Comparison of ENCODE assay signal across 13 cellular contexts in the genomic region with DNA sequence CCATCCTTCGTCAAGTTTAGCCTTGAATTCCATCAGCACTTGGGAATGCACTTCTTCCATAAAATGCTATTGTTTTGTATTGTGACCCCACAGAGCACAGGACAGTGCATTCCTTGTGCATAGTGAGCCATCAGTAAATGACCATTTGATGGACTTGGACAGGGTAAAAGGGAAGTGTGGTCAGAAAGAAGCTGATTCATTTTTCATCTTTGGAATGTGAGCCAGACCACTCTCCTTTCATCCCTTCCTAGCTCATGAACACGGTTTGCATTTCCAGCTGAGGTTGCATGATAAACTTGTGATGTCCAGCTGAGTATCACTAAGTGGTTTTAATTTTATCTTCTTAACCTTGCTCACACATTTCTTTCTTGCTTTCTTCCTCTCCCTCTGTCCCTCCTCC.
DNase-seq lines count a peak whose midpoint lies in the region; FAIRE-seq and TF ChIP-seq lines count a peak whose summit lies in the region.
"Had no signal": no experiment of that assay in that cellular context is flagged by ENCODE, and none has a peak within 500 bp of the region (broad histone marks: within the 10 kb centered on the region; RNA-seq: fewer than 3 reads in every experiment).

No MANE protein-coding gene starts in this region.

- peak; percentile 97 for FAIRE-seq in H54 (lab: Jason Lieb, UNC)

- H3K27me3 ChIP-seq in SJCRH30: no peaks in the 10 kb centered on the region
- no peaks in the 10 kb centered on the region for H3K27me3 ChIP-seq in smooth muscle cell (ENCODE audit: low read depth)

- H3K79me2 ChIP-seq in smooth muscle cell (ENCODE audit: low read depth): no peaks in the 10 kb centered on the region

- H3K9me3 ChIP-seq in SJCRH30 (replicated peaks): no peaks in the 10 kb centered on the region; the same call in 1 of the 2 replicates
- no peaks in the 10 kb centered on the region for H3K9me3 ChIP-seq in smooth muscle cell (replicated peaks; ENCODE audit: low read depth)
- H3K9me3 ChIP-seq: lower lobe of right lung had no signal

- H3K4me2 ChIP-seq in smooth muscle cell: no peak overlapping the region

- H3K4me1 Mint-ChIP-seq in activated CD4-positive, alpha-beta memory T cell treated with anti-CD3 and anti-CD28 coated beads, Interleukin-2, amount 10 ng/mL, durations not matched to agents 7 days and 5 days: no peaks in the 10 kb centered on the region
- H3K4me1 Mint-ChIP-seq in progenitor cell of endocrine pancreas (ENCODE audit: low read depth): no peaks in the 10 kb centered on the region
- H3K4me1 Mint-ChIP-seq: activated naive CD4-positive, alpha-beta T cell treated with anti-CD3 and anti-CD28 coated beads, Interleukin-2, amount 10 ng/mL, durations not matched to agents 7 days and 5 days had no signal

- H3K27ac Mint-ChIP-seq in activated CD4-positive, alpha-beta memory T cell treated with anti-CD3 and anti-CD28 coated beads, Interleukin-2, amount 10 ng/mL, durations not matched to agents 7 days and 5 days: no peak overlapping the region
- H3K27ac Mint-ChIP-seq in progenitor cell of endocrine pancreas: no peak overlapping the region
- H3K27ac Mint-ChIP-seq: activated naive CD4-positive, alpha-beta T cell treated with anti-CD3 and anti-CD28 coated beads, Interleukin-2, amount 10 ng/mL, durations not matched to agents 7 days and 5 days had no signal

- TF ChIP-seq POLR2A in H54 (IDR thresholded peaks at IDR 0.05; ENCODE audit: low read depth, low read length): no peak

- DNase-seq in H54 (ENCODE audit: insufficient read length, low spot score) (peak; percentile 15), SJCRH30 (peak; percentile 11 to 21), choroid plexus epithelial cell (ENCODE audit: low read depth) (peak; percentile 87), smooth muscle cell (lab: John Stamatoyannopoulos, UW; ENCODE audit: unreplicated experiment) (no peak), HUDEP-2 (lab: John Stamatoyannopoulos, UW; ENCODE audit: unreplicated experiment in 76 of 76) (no peak), progenitor cell of endocrine pancreas (ENCODE audit: low spot score, unreplicated experiment) (no peak)
- no peak for DNase-seq in activated CD4-positive, alpha-beta memory T cell treated with anti-CD3 and anti-CD28 coated beads, Interleukin-2, amount 10 ng/mL, durations not matched to agents 7 days and 5 days
- DNase-seq: activated naive CD4-positive, alpha-beta T cell treated with anti-CD3 and anti-CD28 coated beads, Interleukin-2, amount 10 ng/mL, durations not matched to agents 7 days and 5 days; lower lobe of right lung; NCI-H1417; NCI-H524 had no signal

- H3K27ac ChIP-seq in SJCRH30 (no peak overlapping the region), smooth muscle cell (ENCODE audit: low read depth) (peak overlapping the region; percentile 7)
- H3K27ac ChIP-seq: epithelial cell of prostate, lower lobe of right lung, VCaP had no signal

- TF ChIP-seq CTCF in choroid plexus epithelial cell (conservative IDR thresholded peaks at IDR 0.05; ENCODE audit: low read depth, low read length) (no peak), smooth muscle cell (IDR thresholded peaks at IDR 0.05; ENCODE audit: borderline replicate concordance, insufficient read depth, poor library complexity, severe bottlenecking) (no peak), progenitor cell of endocrine pancreas (IDR thresholded peaks at IDR 0.05; ENCODE audit: unreplicated experiment) (no peak)

- peaks cover 12% of the 10 kb centered on the region for H3K27me3 Mint-ChIP-seq in activated CD4-positive, alpha-beta memory T cell treated with anti-CD3 and anti-CD28 coated beads, Interleukin-2, amount 10 ng/mL, durations not matched to agents 7 days and 5 days
- H3K27me3 Mint-ChIP-seq in progenitor cell of endocrine pancreas: no peaks in the 10 kb centered on the region

- no peaks in the 10 kb centered on the region for H3K9me3 Mint-ChIP-seq in activated CD4-positive, alpha-beta memory T cell treated with anti-CD3 and anti-CD28 coated beads, Interleukin-2, amount 10 ng/mL, durations not matched to agents 7 days and 5 days
- no peaks in the 10 kb centered on the region for H3K9me3 Mint-ChIP-seq in progenitor cell of endocrine pancreas (ENCODE audit: low read depth)
- H3K9me3 Mint-ChIP-seq: activated naive CD4-positive, alpha-beta T cell treated with anti-CD3 and anti-CD28 coated beads, Interleukin-2, amount 10 ng/mL, durations not matched to agents 7 days and 5 days had no signal

- H3K36me3 ChIP-seq in SJCRH30 (no peaks in the 10 kb centered on the region), smooth muscle cell (ENCODE audit: low read depth) (no peaks in the 10 kb centered on the region)
- H3K36me3 ChIP-seq: lower lobe of right lung had no signal

- H3K4me3 Mint-ChIP-seq in activated CD4-positive, alpha-beta memory T cell treated with anti-CD3 and anti-CD28 coated beads, Interleukin-2, amount 10 ng/mL, durations not matched to agents 7 days and 5 days: no peak overlapping the region
- H3K4me3 Mint-ChIP-seq in progenitor cell of endocrine pancreas (ENCODE audit: low read depth): no peak overlapping the region
- H3K4me3 Mint-ChIP-seq: activated naive CD4-positive, alpha-beta T cell treated with anti-CD3 and anti-CD28 coated beads, Interleukin-2, amount 10 ng/mL, durations not matched to agents 7 days and 5 days had no signal

- no peaks in the 10 kb centered on the region for H4K20me1 ChIP-seq in smooth muscle cell (ENCODE audit: low read depth)

- no peak overlapping the region for H3K9ac ChIP-seq in smooth muscle cell (ENCODE audit: low read depth)

- H3K36me3 Mint-ChIP-seq in activated CD4-positive, alpha-beta memory T cell treated with anti-CD3 and anti-CD28 coated beads, Interleukin-2, amount 10 ng/mL, durations not matched to agents 7 days and 5 days (ENCODE audit: low read depth): no peaks in the 10 kb centered on the region
- H3K36me3 Mint-ChIP-seq in progenitor cell of endocrine pancreas (ENCODE audit: insufficient read depth): no peaks in the 10 kb centered on the region
- H3K36me3 Mint-ChIP-seq: activated naive CD4-positive, alpha-beta T cell treated with anti-CD3 and anti-CD28 coated beads, Interleukin-2, amount 10 ng/mL, durations not matched to agents 7 days and 5 days had no signal

- no peak overlapping the region for H2AFZ ChIP-seq in smooth muscle cell (ENCODE audit: low read depth)

- H3F3A ChIP-seq in smooth muscle cell (ENCODE audit: low read depth): no peaks in the 10 kb centered on the region

- POLR2A ChIA-PET in activated CD4-positive, alpha-beta memory T cell treated with anti-CD3 and anti-CD28 coated beads, Interleukin-2, amount 10 ng/mL, durations not matched to agents 7 days and 5 days (lab: Charles Lee): no interaction called here

- no peak overlapping the region for H3K4me3 ChIP-seq in SJCRH30
- H3K4me3 ChIP-seq in choroid plexus epithelial cell (ENCODE audit: low read depth, low read length): no peak overlapping the region
- no peak overlapping the region for H3K4me3 ChIP-seq in smooth muscle cell
- H3K4me3 ChIP-seq: lower lobe of right lung had no signal

- H3K4me1 ChIP-seq in SJCRH30 (peaks cover 7% of the 10 kb centered on the region; the same call in 1 of the 2 replicates), smooth muscle cell (ENCODE audit: low read depth) (no peaks in the 10 kb centered on the region)
- H3K4me1 ChIP-seq: lower lobe of right lung had no signal

- CTCF ChIA-PET in activated CD4-positive, alpha-beta memory T cell treated with anti-CD3 and anti-CD28 coated beads, Interleukin-2, amount 10 ng/mL, durations not matched to agents 7 days and 5 days (lab: Charles Lee): no interaction called here

- WGBS in smooth muscle cell (ENCODE audit: low lambda C conversion rate): 47% methylated on average over 2 of the region's 2 CpGs

Comparison
In these comparisons a context has a peak if more than half of its experiments do, and no peak if none do; other contexts are left out.
1. DNase-seq: peak in H54 (single experiment), SJCRH30 (2 of 2) and choroid plexus epithelial cell (single experiment); none in smooth muscle cell (single experiment), activated CD4-positive, alpha-beta memory T cell treated with anti-CD3 and anti-CD28 coated beads, Interleukin-2, amount 10 ng/mL, durations not matched to agents 7 days and 5 days (single experiment), HUDEP-2 (0 of 76) and progenitor cell of endocrine pancreas (single experiment).